20 cellular contexts compared by ENCODE assay signal in the genomic region with DNA sequence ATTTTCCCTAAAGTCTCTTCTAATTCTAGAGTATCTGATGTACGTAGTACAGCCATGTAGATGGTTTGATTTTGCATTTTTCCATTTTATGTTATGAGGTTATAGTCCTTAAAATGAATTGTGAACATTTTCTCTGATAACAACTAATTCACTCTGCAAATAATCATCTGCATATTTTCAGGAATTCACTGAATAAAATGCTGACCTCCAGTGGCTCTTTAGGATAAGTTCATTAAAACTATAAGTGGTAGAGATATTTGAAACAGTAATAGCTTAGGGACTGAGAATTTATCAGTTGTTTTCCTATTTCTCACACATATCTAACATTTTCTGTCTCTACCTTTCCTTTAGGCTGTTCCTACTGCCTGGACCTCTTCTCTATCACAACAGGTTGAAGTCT. TPM values are rescaled to one million over a fixed set of nuclear protein-coding genes. Genes with fewer than 3 reads are reported as not detected.
A peak's percentile ranks its signal among the peaks of the same experiment; 100 is the strongest.
DNase-seq lines count a peak whose midpoint lies in the region; TF ChIP-seq lines count a peak whose summit lies in the region.
"Had no signal": no experiment of that assay in that cellular context is flagged by ENCODE, and none has a peak within 500 bp of the region (broad histone marks: within the 10 kb centered on the region; RNA-seq: fewer than 3 reads in every experiment).

No MANE protein-coding gene starts in this region.

- H3K9ac ChIP-seq in GM23248: no peak overlapping the region
- H3K9ac ChIP-seq: KMS-11, parathyroid adenoma had no signal

- TF ChIP-seq CTCF in A673 (conservative IDR thresholded peaks at IDR 0.05; ENCODE audit: low read depth, low read length) (peak; percentile 34; the same call in 1 of the 2 replicates), RWPE1 (conservative IDR thresholded peaks at IDR 0.05; ENCODE audit: low read depth) (0 out of 2 replicates have a peak, but pooled peaks have one; percentile 15), fibroblast of the aortic adventitia (IDR thresholded peaks at IDR 0.05; ENCODE audit: insufficient read depth, low read length) (peak; percentile 10), spleen (IDR thresholded peaks at IDR 0.05 in 8 of 11, conservative IDR thresholded peaks at IDR 0.05 in 3 of 11) (no peak), GM13977 (IDR thresholded peaks at IDR 0.05; ENCODE audit: extremely low read depth, insufficient read depth, missing control alignments) (no peak)

- H3K9me2 ChIP-seq in GM23248 (ENCODE audit: insufficient read depth): no peaks in the 10 kb centered on the region

- DNase-seq in A673 (ENCODE audit: low spot score) (no peak), GM23248 (peak; percentile 38), RWPE1 (ENCODE audit: low spot score) (peak; percentile 12), fibroblast of the aortic adventitia (ENCODE audit: low read depth) (no peak), spleen (no peak), GM13977 (ENCODE audit: low spot score) (no peak)
- no peak for DNase-seq in activated CD4-positive, alpha-beta T cell treated with anti-CD3 and anti-CD28 coated beads, Interleukin-2, amount 50 U/mL, for 48 hours
- DNase-seq in stimulated activated CD4-positive, alpha-beta T cell treated with anti-CD3 and anti-CD28 coated beads, Interleukin-2, amount 100 ng/mL, for 48 hours: no peak
- DNase-seq: activated B cell treated with CpG ODN at 0.5 μM for 24 hours; activated CD8-positive, alpha-beta memory T cell treated with anti-CD3 and anti-CD28 coated beads for 24 hours; activated naive CD4-positive, alpha-beta T cell treated with anti-CD3 and anti-CD28 coated beads, Interleukin-2, amount 50 U/mL, for 16 hours; activated T-cell treated with anti-CD3 and anti-CD28 coated beads, Interleukin-2, amount 50 U/mL, for 72 hours; mesendoderm; naive thymus-derived CD8-positive, alpha-beta T cell; NCI-H1417; NCI-H2107; NCI-H526 treated with DMSO at 0.1 percent for 48 hours; stimulated activated CD4-positive, alpha-beta T cell treated with anti-CD3 and anti-CD28 coated beads, Interleukin-4, amount 100 ng/mL, for 24 hours had no signal

- H3K4me2 ChIP-seq in GM23248 (ENCODE audit: unreplicated experiment): no peak overlapping the region
- H3K4me2 ChIP-seq: KMS-11 had no signal

- in situ Hi-C loops in GM23248 (cut with MboI): no loop called here
- in situ Hi-C loops in GM13977 (cut with MboI; ENCODE audit: low pct_unique_long_range_greater_than_20kb, low sequenced_read_pairs, unreplicated experiment): no loop called here

- no peaks in the 10 kb centered on the region for H3K36me3 ChIP-seq in A673 (ENCODE audit: insufficient read depth, low read length, poor library complexity, severe bottlenecking)
- H3K36me3 ChIP-seq in GM23248 (ENCODE audit: low read depth): no peaks in the 10 kb centered on the region
- no peaks in the 10 kb centered on the region for H3K36me3 ChIP-seq in spleen

- POLR2A ChIA-PET in A673 (lab: Charles Lee; ENCODE audit: low non-redundant PET) (no interaction called here), RWPE1 (lab: Yijun Ruan, JAX; ENCODE audit: low non-redundant PET) (no interaction called here)

- H3K27ac ChIP-seq in A673 (ENCODE audit: low read depth, low read length, poor library complexity, severe bottlenecking) (no peak overlapping the region), GM23248 (no peak overlapping the region), RWPE1 (no peak overlapping the region), spleen (no peak overlapping the region)
- H3K27ac ChIP-seq: KMS-11, parathyroid adenoma had no signal

- TF ChIP-seq POLR2A in spleen (IDR thresholded peaks at IDR 0.05): no peak

- peaks cover 15% of the 10 kb centered on the region for H4K20me1 ChIP-seq in GM23248 (ENCODE audit: insufficient read depth)

- CTCF ChIA-PET in A673 (lab: Charles Lee): interaction anchor here (0.7 kb wide), 1 partner anchor 356 kb away, joined by 7 read pairs; no protein-coding TSS in a partner anchor
- CTCF ChIA-PET in RWPE1 (lab: Yijun Ruan, JAX): interaction anchor here (0.6 kb wide), 1 partner anchor 65 kb away, joined by 6 read pairs; no protein-coding TSS in a partner anchor

- intact Hi-C loops in A673 (cut with micrococcal nuclease; ENCODE audit: unreplicated experiment): loop anchor here (10.0 kb wide), 1 partner anchor 388 kb away; no protein-coding TSS in a partner anchor
- intact Hi-C loops in spleen (cut with DNase I; ENCODE audit: low total_unique reads): no loop called here

- H3K9me3 ChIP-seq in A673 (ENCODE audit: low read depth, low read length, poor library complexity, severe bottlenecking) (no peaks in the 10 kb centered on the region), GM23248 (ENCODE audit: low read depth) (no peaks in the 10 kb centered on the region), spleen (no peaks in the 10 kb centered on the region)

- H3K27me3 ChIP-seq in A673 (replicated peaks; ENCODE audit: insufficient read depth, low read depth, low read length, poor library complexity): no peaks in the 10 kb centered on the region
- H3K27me3 ChIP-seq in GM23248 (replicated peaks; ENCODE audit: insufficient read depth): no peaks in the 10 kb centered on the region
- H3K27me3 ChIP-seq in spleen (replicated peaks in 1 of 7): peaks cover 0 to 52% (median 11%) of the 10 kb centered on the region in 7 donors

- H3K79me2 ChIP-seq in GM23248 (ENCODE audit: insufficient read depth): peaks cover 93% of the 10 kb centered on the region
- H3K79me2 ChIP-seq: parathyroid adenoma had no signal

- peaks cover 9% of the 10 kb centered on the region for H3F3A ChIP-seq in GM23248 (ENCODE audit: insufficient read depth)

- H3K4me1 ChIP-seq in A673 (ENCODE audit: insufficient read depth, low read length, poor library complexity, severe bottlenecking): no peaks in the 10 kb centered on the region
- H3K4me1 ChIP-seq in GM23248 (ENCODE audit: insufficient read depth): peaks cover 31% of the 10 kb centered on the region
- peaks cover 0 to 55% (median 22%) of the 10 kb centered on the region in 6 donors for H3K4me1 ChIP-seq in spleen
- H3K4me1 ChIP-seq: parathyroid adenoma had no signal

- BruUV-seq in A673 (replicated peaks; lab: Mats Ljungman, UMichigan): no TSS peak

- WGBS in GM23248 (ENCODE audit: low coverage in 1 of 2, low lambda C conversion rate in 2 of 2, missing lambda C conversion rate in 2 of 2), 2 experiments: 96 to 100% methylated on average over 1 of the region's 1 CpG
- WGBS in spleen, 5 donors: 59 to 89% (median 70%) methylated on average over 1 of the region's 1 CpG

- H2AFZ ChIP-seq in GM23248: no peak overlapping the region
- H2AFZ ChIP-seq: parathyroid adenoma had no signal

- no peak overlapping the region for H3K4me3 ChIP-seq in A673 (ENCODE audit: low read depth, low read length, poor library complexity, severe bottlenecking)
- H3K4me3 ChIP-seq in GM23248: no peak overlapping the region
- no peak overlapping the region for H3K4me3 ChIP-seq in fibroblast of the aortic adventitia (ENCODE audit: low read depth, low read length)
- H3K4me3 ChIP-seq in spleen: no peak overlapping the region

RNA-seq across cellular contexts. Expression of a gene that starts 4.4 kb away (rescaled TPM):
- total RNA-seq in A673 (2021): 2.1 and 2.8 TPM in 2 replicates
- total RNA-seq in GM23248 (2014; rRNA removed; shearing (Covaris generic)): 74.1 and 75.1 TPM in 2 replicates
- 151 and 158 TPM in 2 replicates for polyA plus RNA-seq in GM23248 (2016; fragmentation: Nextera tagmentation; extraction: Ambion mirVana)
- 36.8 and 55.1 TPM in 2 replicates for total RNA-seq in fibroblast of the aortic adventitia (ENCODE audit: low replicate concordance)
- total RNA-seq in spleen: 10 to 100 TPM; 11.1 to 64.4 (median 23.4) TPM
- polyA plus RNA-seq in spleen: 1 to 10 TPM; 4.3 to 6.6 (median 4.5) TPM
- total RNA-seq: activated B cell treated with CpG ODN at 0.5 μM for 24 hours; naive thymus-derived CD8-positive, alpha-beta T cell had no signal
- polyA plus RNA-seq: naive thymus-derived CD8-positive, alpha-beta T cell had no signal

Comparison
In these comparisons a context has a peak if more than half of its experiments do, and no peak if none do; other contexts are left out.
1. DNase-seq: peak in GM23248 (single experiment) and RWPE1 (single experiment); none in A673 (single experiment), fibroblast of the aortic adventitia (single experiment), activated CD4-positive, alpha-beta T cell treated with anti-CD3 and anti-CD28 coated beads, Interleukin-2, amount 50 U/mL, for 48 hours (0 of 2), spleen (single experiment), GM13977 (single experiment) and stimulated activated CD4-positive, alpha-beta T cell treated with anti-CD3 and anti-CD28 coated beads, Interleukin-2, amount 100 ng/mL, for 48 hours (0 of 2).
2. CTCF ChIP-seq: peak in A673 (single experiment), RWPE1 (single experiment) and fibroblast of the aortic adventitia (single experiment); none in spleen (0 of 11) and GM13977 (single experiment).